Comparison of ENCODE assay signal across 8 cellular contexts in the genomic region with DNA sequence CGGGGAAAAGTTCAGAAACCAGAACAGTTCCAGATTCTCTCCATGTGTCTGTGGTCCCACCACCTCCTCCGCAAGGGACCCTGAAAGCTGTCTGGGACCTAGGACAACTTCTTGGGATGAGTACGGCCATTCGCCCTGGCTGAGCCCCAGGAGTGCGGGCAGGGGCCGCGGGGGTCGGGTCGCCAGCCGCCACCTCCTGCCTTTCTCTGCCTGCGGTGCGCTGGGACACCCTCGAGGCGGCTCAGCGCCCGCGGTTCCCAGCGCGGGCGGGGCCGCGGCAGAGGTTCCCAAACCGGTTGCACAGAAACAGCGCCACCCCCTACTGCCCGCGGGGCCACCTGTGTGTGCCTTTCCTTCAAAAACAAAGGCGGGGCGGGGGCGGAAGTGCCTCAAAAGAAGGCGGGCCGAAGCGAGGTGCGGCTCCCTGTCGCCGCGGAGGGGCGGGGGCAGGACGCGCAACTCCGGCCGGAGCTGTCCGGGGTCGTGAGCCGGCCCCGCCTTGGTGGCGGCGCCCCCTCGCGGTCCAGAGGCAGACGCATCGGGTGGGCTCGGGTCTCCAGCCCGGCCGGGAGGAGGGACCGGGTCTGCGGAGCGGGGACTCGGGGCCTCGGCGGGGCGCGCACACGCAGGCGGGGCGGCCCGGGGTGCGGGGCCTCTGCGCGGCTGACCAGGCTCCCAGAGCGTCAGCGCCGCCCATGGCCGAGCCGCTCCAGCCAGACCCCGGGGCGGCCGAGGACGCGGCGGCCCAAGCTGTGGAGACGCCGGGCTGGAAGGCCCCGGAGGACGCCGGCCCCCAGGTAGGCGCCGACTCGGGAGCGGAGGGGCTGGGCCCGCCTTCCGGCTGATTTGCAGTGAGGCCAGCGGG. TPM values are rescaled to one million over a fixed set of nuclear protein-coding genes. Genes with fewer than 3 reads are reported as not detected.
A peak's percentile ranks its signal among the peaks of the same experiment; 100 is the strongest.
DNase-seq lines count a peak whose midpoint lies in the region; ATAC-seq and TF ChIP-seq lines count a peak whose summit lies in the region.

A gene with protein sequence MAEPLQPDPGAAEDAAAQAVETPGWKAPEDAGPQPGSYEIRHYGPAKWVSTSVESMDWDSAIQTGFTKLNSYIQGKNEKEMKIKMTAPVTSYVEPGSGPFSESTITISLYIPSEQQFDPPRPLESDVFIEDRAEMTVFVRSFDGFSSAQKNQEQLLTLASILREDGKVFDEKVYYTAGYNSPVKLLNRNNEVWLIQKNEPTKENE (plus strand): TSS at position 423 of the 865 bp plus-strand sequence. CDS start 273 bp downstream, at position 696.

- H3K4me1 Mint-ChIP-seq in CD8-positive, alpha-beta T cell (ENCODE audit: low read depth): peaks cover 23% of the 10 kb centered on the region
- H3K4me1 Mint-ChIP-seq in effector memory CD8-positive, alpha-beta T cell (ENCODE audit: low read depth in 2 of 2): peaks cover 5 to 16% of the 10 kb centered on the region in 2 donors
- H3K4me1 Mint-ChIP-seq in memory B cell: peaks cover 24% of the 10 kb centered on the region

- no peaks in the 10 kb centered on the region for H3K27me3 ChIP-seq in CD8-positive, alpha-beta T cell (ENCODE audit: insufficient read depth, low read length)

- peak within 1 kb of the TSS; percentile 63 for H3K4me3 ChIP-seq in CD8-positive, alpha-beta T cell (ENCODE audit: low read depth, low read length)

- H3K27ac ChIP-seq in CD8-positive, alpha-beta T cell (ENCODE audit: low read depth, low read length): peak within 1 kb of the TSS; percentile 63

- H3K36me3 Mint-ChIP-seq in CD8-positive, alpha-beta T cell: peaks cover 31% of the 10 kb centered on the region
- peaks cover 15% of the 10 kb centered on the region for H3K36me3 Mint-ChIP-seq in effector memory CD8-positive, alpha-beta T cell (ENCODE audit: insufficient read depth)
- peaks cover 18% of the 10 kb centered on the region for H3K36me3 Mint-ChIP-seq in memory B cell

- POLR2A ChIA-PET in CD8-positive, alpha-beta T cell (lab: Charles Lee): interaction anchor here (0.6 to 2.7 kb wide), 4 partner anchors 19 to 970 kb away, joined by 3 to 13 read pairs (median 7); a partner anchor contains a TSS
- POLR2A ChIA-PET in activated CD8-positive, alpha-beta memory T cell treated with anti-CD3 and anti-CD28 coated beads for 36 hours (lab: Charles Lee): interaction anchor here (0.8 to 1.0 kb wide), 2 partner anchors 52 to 971 kb away, joined by 3 read pairs; no protein-coding TSS in a partner anchor

- DNase-seq in CD8-positive, alpha-beta T cell: peak; percentile 85 to 96 (median 91)
- peak; percentile 98 for DNase-seq in GM20000 (ENCODE audit: low spot score)
- DNase-seq in HT1080 (ENCODE audit: low read depth): peak; percentile 90
- peak; percentile 92 for DNase-seq in NK-92 treated with Interleukin-12 subunit alpha and Interleukin-12 subunit beta, amount 100 ng/mL, for 24 hours (lab: John Stamatoyannopoulos, UW)
- peak; percentile 83 to 89 (median 85) for DNase-seq in effector memory CD8-positive, alpha-beta T cell
- DNase-seq in memory B cell (ENCODE audit: low spot score in 2 of 2): peak; percentile 85 to 88
- DNase-seq in stimulated activated CD8-positive, alpha-beta memory T cell treated with anti-CD3 and anti-CD28 coated beads, Interleukin-12 subunit alpha, Interleukin-12 subunit beta, amount 100 ng/mL, for 24 hours (ENCODE audit: extremely low read depth): peak; percentile 76

- CTCF ChIA-PET in CD8-positive, alpha-beta T cell (lab: Charles Lee): interaction anchor here (0.8 to 3.4 kb wide), 6 partner anchors 10 to 370 kb away, joined by 3 to 11 read pairs (median 5); a partner anchor contains a TSS
- CTCF ChIA-PET in activated CD8-positive, alpha-beta memory T cell treated with anti-CD3 and anti-CD28 coated beads for 36 hours (lab: Charles Lee): interaction anchor here (1.2 to 1.3 kb wide), 2 partner anchors 12 to 297 kb away, joined by 3 to 5 read pairs; no protein-coding TSS in a partner anchor

- peak within 1 kb of the TSS; percentile 97 for H3K27ac Mint-ChIP-seq in CD8-positive, alpha-beta T cell
- peak within 1 kb of the TSS; percentile 76 to 77 for H3K27ac Mint-ChIP-seq in effector memory CD8-positive, alpha-beta T cell
- peak within 1 kb of the TSS; percentile 86 for H3K27ac Mint-ChIP-seq in memory B cell

- H3K27me3 Mint-ChIP-seq in CD8-positive, alpha-beta T cell (ENCODE audit: low read depth): no peaks in the 10 kb centered on the region
- H3K27me3 Mint-ChIP-seq in effector memory CD8-positive, alpha-beta T cell: no peaks in the 10 kb centered on the region
- no peaks in the 10 kb centered on the region for H3K27me3 Mint-ChIP-seq in memory B cell

- no peaks in the 10 kb centered on the region for H3K9me3 Mint-ChIP-seq in CD8-positive, alpha-beta T cell
- H3K9me3 Mint-ChIP-seq in effector memory CD8-positive, alpha-beta T cell: no peaks in the 10 kb centered on the region
- H3K9me3 Mint-ChIP-seq in memory B cell: no peaks in the 10 kb centered on the region

- H3K36me3 ChIP-seq in CD8-positive, alpha-beta T cell (ENCODE audit: insufficient read depth, low read length): no peaks in the 10 kb centered on the region

- intact Hi-C loops in CD8-positive, alpha-beta T cell (cut with DNase I, micrococcal nuclease): loop anchor here (1.0 to 10.0 kb wide), 12 partner anchors 32 to 1579 kb away; a partner anchor contains a TSS

- TF ChIP-seq CTCF in CD8-positive, alpha-beta T cell (IDR thresholded peaks at IDR 0.05): peak; percentile 23
- TF ChIP-seq CTCF in GM20000 (IDR thresholded peaks at IDR 0.05; ENCODE audit: extremely low read depth, missing control alignments): peak; percentile 57

- peak within 1 kb of the TSS; percentile 90 for H3K4me3 Mint-ChIP-seq in CD8-positive, alpha-beta T cell
- H3K4me3 Mint-ChIP-seq in effector memory CD8-positive, alpha-beta T cell: peak within 1 kb of the TSS; percentile 77 to 81
- H3K4me3 Mint-ChIP-seq in memory B cell: peak within 1 kb of the TSS; percentile 87

- peak; percentile 91 for ATAC-seq in CD8-positive, alpha-beta T cell
- peak; percentile 89 for ATAC-seq in effector memory CD8-positive, alpha-beta T cell (replicated peaks)
- ATAC-seq in memory B cell (ENCODE audit: low read depth): peak; percentile 92

- no peaks in the 10 kb centered on the region for H3K9me3 ChIP-seq in CD8-positive, alpha-beta T cell (ENCODE audit: low read length)

- peaks cover 15% of the 10 kb centered on the region for H3K4me1 ChIP-seq in CD8-positive, alpha-beta T cell (ENCODE audit: insufficient read depth, low read length)

RNA-seq across cellular contexts. Expression of the gene that starts here (rescaled TPM):
- total RNA-seq in CD8-positive, alpha-beta T cell: 10 to 100 TPM; 64.6 to 69.1 TPM
- 35.0 and 35.1 TPM in 2 replicates for total RNA-seq in HT1080 (2014; rRNA removed; shearing (Covaris generic))
- 21.8 and 24.3 TPM in 2 replicates for polyA plus RNA-seq in HT1080 (2015; cell fraction: cytosol; rRNA removed)
- polyA plus RNA-seq in HT1080 (2015; cell fraction: nucleus; rRNA removed): 5.7 and 8.3 TPM in 2 replicates
- 10 to 100 TPM; 25.4 to 28.6 TPM for total RNA-seq in activated CD8-positive, alpha-beta memory T cell treated with anti-CD3 and anti-CD28 coated beads for 36 hours

Comparison
In these comparisons a context has a peak if more than half of its experiments do, and no peak if none do; other contexts are left out.
1. Peak in every context shown above with its lines: DNase-seq, ATAC-seq, H3K4me3 ChIP-seq and H3K27ac ChIP-seq.